Comparison of ENCODE assay signal across 10 cellular contexts in genomic region chr21:46056450-46056903, GRCh38. TPM values are rescaled to one million over a fixed set of nuclear protein-coding genes. Genes with fewer than 3 reads are reported as not detected.
DNase-seq lines count a peak whose midpoint lies in the region; ATAC-seq, FAIRE-seq and TF ChIP-seq lines count a peak whose summit lies in the region.
"Had no signal": no experiment of that assay in that cellular context is flagged by ENCODE, and none has a peak within 500 bp of the region (broad histone marks: within the 10 kb centered on the region; RNA-seq: fewer than 3 reads in every experiment).

No MANE protein-coding gene starts in this region.

- no peaks in the 10 kb centered on the region for H3K36me3 ChIP-seq in astrocyte (ENCODE audit: insufficient read depth, low read length)
- no peaks in the 10 kb centered on the region for H3K36me3 ChIP-seq in smooth muscle cell (ENCODE audit: low read depth)
- H3K36me3 ChIP-seq in effector memory CD4-positive, alpha-beta T cell (ENCODE audit: control insufficient read depth, insufficient read depth, low read length): no peaks in the 10 kb centered on the region

- peaks cover 21% of the 10 kb centered on the region for H3K4me1 Mint-ChIP-seq in astrocyte (ENCODE audit: low read depth, unreplicated experiment)

- FAIRE-seq in astrocyte (lab: Jason Lieb, UNC): no peak

- H3K27me3 ChIP-seq in astrocyte (ENCODE audit: insufficient read depth, low read length) (no peaks in the 10 kb centered on the region), smooth muscle cell (ENCODE audit: low read depth) (no peaks in the 10 kb centered on the region)
- H3K27me3 ChIP-seq in effector memory CD4-positive, alpha-beta T cell (replicated peaks; ENCODE audit: control insufficient read depth, insufficient read depth, low read length, poor library complexity, severe bottlenecking): peaks cover 11% of the 10 kb centered on the region

- 35% methylated on average over 26 of the region's 26 CpGs for WGBS in smooth muscle cell (ENCODE audit: low lambda C conversion rate)

- H3K36me3 Mint-ChIP-seq in astrocyte (ENCODE audit: low read depth, unreplicated experiment): peaks cover 3% of the 10 kb centered on the region

- peak overlapping the region; percentile 54 for H3K4me2 ChIP-seq in astrocyte (ENCODE audit: low read length)
- H3K4me2 ChIP-seq in smooth muscle cell: peak overlapping the region; percentile 78

- no peak overlapping the region for H3K4me3 Mint-ChIP-seq in astrocyte (ENCODE audit: unreplicated experiment)

- H4K20me1 ChIP-seq in astrocyte (ENCODE audit: insufficient read depth, low read length) (no peaks in the 10 kb centered on the region), smooth muscle cell (ENCODE audit: low read depth) (no peaks in the 10 kb centered on the region)

- peak; percentile 86 for DNase-seq in EL
- DNase-seq in astrocyte (ENCODE audit: low read depth): peak; percentile 87
- DNase-seq in iPS-NIHi7 (ENCODE audit: extremely low spot score): peak; percentile 34
- DNase-seq in smooth muscle cell (lab: John Stamatoyannopoulos, UW; ENCODE audit: unreplicated experiment): no peak
- no peak for DNase-seq in NCI-H2227 (lab: John Stamatoyannopoulos, UW; ENCODE audit: unreplicated experiment)
- DNase-seq in effector memory CD4-positive, alpha-beta T cell: no peak
- DNase-seq in NCI-H1105 treated with DMSO at 0.1 percent for 48 hours (lab: John Stamatoyannopoulos, UW): no peak
- DNase-seq: MM.1S had no signal

- peaks cover 56% of the 10 kb centered on the region for H3K4me1 ChIP-seq in astrocyte (ENCODE audit: insufficient read depth, low read length)
- H3K4me1 ChIP-seq in smooth muscle cell (ENCODE audit: low read depth): peaks cover 25% of the 10 kb centered on the region
- no peaks in the 10 kb centered on the region for H3K4me1 ChIP-seq in effector memory CD4-positive, alpha-beta T cell (ENCODE audit: control insufficient read depth, insufficient read depth, low read length, poor library complexity, severe bottlenecking)

- peak overlapping the region; percentile 90 for H3K27ac ChIP-seq in astrocyte (ENCODE audit: low read depth, low read length)
- H3K27ac ChIP-seq in smooth muscle cell (ENCODE audit: low read depth): peak overlapping the region; percentile 95
- H3K27ac ChIP-seq in effector memory CD4-positive, alpha-beta T cell (ENCODE audit: insufficient read depth, low read length, poor library complexity, severe bottlenecking): no peak overlapping the region
- H3K27ac ChIP-seq: SK-N-MC had no signal

- H3K9me3 Mint-ChIP-seq in astrocyte (ENCODE audit: unreplicated experiment): peaks cover 8% of the 10 kb centered on the region

- no peak overlapping the region for H3K27ac Mint-ChIP-seq in astrocyte (ENCODE audit: unreplicated experiment)

- H3K9ac ChIP-seq in astrocyte (ENCODE audit: low read length) (peak overlapping the region; percentile 78), smooth muscle cell (ENCODE audit: low read depth) (peak overlapping the region; percentile 64)

- H3K4me3 ChIP-seq in astrocyte (ENCODE audit: insufficient read depth, low read depth, low read length) (no peak overlapping the region), smooth muscle cell (no peak overlapping the region)
- H3K4me3 ChIP-seq in effector memory CD4-positive, alpha-beta T cell (ENCODE audit: insufficient read depth, low read depth, low read length, poor library complexity, severe bottlenecking): no peak overlapping the region
- H3K4me3 ChIP-seq: SK-N-MC had no signal

- ATAC-seq in GM21786 (IDR thresholded peaks at IDR 0.05; ENCODE audit: unreplicated experiment): no peak

- TF ChIP-seq CTCF in astrocyte (IDR thresholded peaks at IDR 0.05; ENCODE audit: insufficient read depth, low read depth, low read length) (no peak), smooth muscle cell (IDR thresholded peaks at IDR 0.05; ENCODE audit: borderline replicate concordance, insufficient read depth, poor library complexity, severe bottlenecking) (no peak)

- H3K9me3 ChIP-seq in astrocyte (ENCODE audit: insufficient read depth, low read depth, low read length) (peaks cover 8% of the 10 kb centered on the region), smooth muscle cell (replicated peaks; ENCODE audit: low read depth) (no peaks in the 10 kb centered on the region)
- no peaks in the 10 kb centered on the region for H3K9me3 ChIP-seq in effector memory CD4-positive, alpha-beta T cell (ENCODE audit: control insufficient read depth, low read length)

- H3K27me3 Mint-ChIP-seq in astrocyte (ENCODE audit: low read depth, unreplicated experiment): peaks cover 6% of the 10 kb centered on the region

- H3F3A ChIP-seq in smooth muscle cell (ENCODE audit: low read depth): peaks cover 16% of the 10 kb centered on the region

- peaks cover 5% of the 10 kb centered on the region for H3K79me2 ChIP-seq in astrocyte (ENCODE audit: insufficient read depth, low read length)
- H3K79me2 ChIP-seq in smooth muscle cell (ENCODE audit: low read depth): no peaks in the 10 kb centered on the region

- H2AFZ ChIP-seq in astrocyte (ENCODE audit: low read depth, low read length) (peak overlapping the region; percentile 44), smooth muscle cell (ENCODE audit: low read depth) (no peak overlapping the region)

RNA-seq across cellular contexts. Expression of gene COL6A2, which starts 41.4 kb away (rescaled TPM):
- 120 and 194 TPM in 2 replicates for total RNA-seq in astrocyte
- total RNA-seq in smooth muscle cell: 1,570 and 1,698 TPM in 2 replicates
- 2,969 and 4,089 TPM in 2 replicates for polyA plus RNA-seq in smooth muscle cell

Comparison
In these comparisons a context has a peak if more than half of its experiments do, and no peak if none do; other contexts are left out.
1. DNase-seq: peak in EL (single experiment), astrocyte (single experiment) and iPS-NIHi7 (single experiment); none in smooth muscle cell (single experiment), NCI-H2227 (single experiment), effector memory CD4-positive, alpha-beta T cell (0 of 3) and NCI-H1105 treated with DMSO at 0.1 percent for 48 hours (single experiment).